ENCODE assay signal across 36 cellular contexts in the genomic region with DNA sequence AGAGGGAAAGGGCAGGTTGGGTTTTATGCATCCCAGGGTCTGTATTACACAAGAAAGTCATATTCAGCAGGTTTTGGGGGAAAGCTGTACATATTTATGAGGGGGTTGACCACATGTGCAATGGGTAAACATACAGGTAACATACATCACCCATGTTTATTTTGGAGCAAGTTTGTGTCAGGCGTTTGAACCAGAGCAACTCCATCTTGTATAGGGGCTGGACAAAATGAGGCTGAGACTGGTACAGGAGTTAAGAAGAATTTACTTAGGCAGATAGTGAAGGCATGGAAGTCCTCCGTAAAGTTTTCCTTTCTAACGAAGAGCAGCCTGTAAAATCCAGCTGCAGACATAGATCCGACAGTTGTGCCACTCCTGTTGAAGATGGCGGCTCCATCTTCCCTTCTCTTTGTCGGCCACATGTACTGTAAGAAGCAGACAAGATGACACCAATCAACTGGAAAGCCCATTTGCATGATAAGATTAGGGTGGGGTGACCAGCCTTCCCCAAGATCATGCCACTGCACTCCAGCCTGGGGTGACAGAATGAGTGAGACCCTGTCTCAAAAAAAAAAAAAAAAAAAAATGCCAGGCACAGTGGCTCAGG. TPM values are rescaled to one million over a fixed set of nuclear protein-coding genes. Genes with fewer than 3 reads are reported as not detected.
"Had no signal": no experiment of that assay in that cellular context is flagged by ENCODE, and none has a peak within 500 bp of the region (broad histone marks: within the 10 kb centered on the region; RNA-seq: fewer than 3 reads in every experiment).

No MANE protein-coding gene starts in this region.

- H3K9ac ChIP-seq: KMS-11 had no signal

- DNase-seq: Karpas-422, Kasumi-1, MG63, MM.1S, MV-4-11, NCI-H1048, NCI-H1092, NCI-H1092 treated with DMSO at 0.1 percent for 48 hours, NCI-H1105, NCI-H1105 treated with DMSO at 0.1 percent for 48 hours, NCI-H1417, NCI-H1417 treated with DMSO at 0.1 percent for 48 hours, NCI-H1436, NCI-H1436 treated with DMSO at 0.1 percent for 48 hours, NCI-H146, NCI-H1694, NCI-H1694 treated with DMSO at 0.1 percent for 48 hours, NCI-H187, NCI-H187 treated with DMSO at 0.1 percent for 48 hours, NCI-H1930, NCI-H2029, NCI-H2029 treated with DMSO at 0.1 percent for 48 hours, NCI-H2081, NCI-H2081 treated with DMSO at 0.1 percent for 48 hours, NCI-H2107, NCI-H2171, NCI-H2171 treated with DMSO at 0.1 percent for 48 hours, NCI-H2227 treated with DMSO at 0.1 percent for 48 hours, NCI-H226, NCI-H345, NCI-H446, NCI-H446 treated with DMSO at 0.1 percent for 48 hours, NCI-H510A, NCI-H510A treated with DMSO at 0.1 percent for 48 hours had no signal

- H3K27ac ChIP-seq: KMS-11 had no signal

- H3K4me2 ChIP-seq: KMS-11 had no signal

- H3K27me3 ChIP-seq: MG63 had no signal

- H3K4me3 ChIP-seq: MG63 had no signal

- H3K36me3 ChIP-seq: MG63 had no signal

- H3K9me3 ChIP-seq: MG63 had no signal

RNA-seq across cellular contexts. Expression of a gene that starts 32.6 kb away (rescaled TPM):
- total RNA-seq: NCI-H460 had no signal
